Comparison of ENCODE assay signal across 9 cellular contexts in the genomic region with DNA sequence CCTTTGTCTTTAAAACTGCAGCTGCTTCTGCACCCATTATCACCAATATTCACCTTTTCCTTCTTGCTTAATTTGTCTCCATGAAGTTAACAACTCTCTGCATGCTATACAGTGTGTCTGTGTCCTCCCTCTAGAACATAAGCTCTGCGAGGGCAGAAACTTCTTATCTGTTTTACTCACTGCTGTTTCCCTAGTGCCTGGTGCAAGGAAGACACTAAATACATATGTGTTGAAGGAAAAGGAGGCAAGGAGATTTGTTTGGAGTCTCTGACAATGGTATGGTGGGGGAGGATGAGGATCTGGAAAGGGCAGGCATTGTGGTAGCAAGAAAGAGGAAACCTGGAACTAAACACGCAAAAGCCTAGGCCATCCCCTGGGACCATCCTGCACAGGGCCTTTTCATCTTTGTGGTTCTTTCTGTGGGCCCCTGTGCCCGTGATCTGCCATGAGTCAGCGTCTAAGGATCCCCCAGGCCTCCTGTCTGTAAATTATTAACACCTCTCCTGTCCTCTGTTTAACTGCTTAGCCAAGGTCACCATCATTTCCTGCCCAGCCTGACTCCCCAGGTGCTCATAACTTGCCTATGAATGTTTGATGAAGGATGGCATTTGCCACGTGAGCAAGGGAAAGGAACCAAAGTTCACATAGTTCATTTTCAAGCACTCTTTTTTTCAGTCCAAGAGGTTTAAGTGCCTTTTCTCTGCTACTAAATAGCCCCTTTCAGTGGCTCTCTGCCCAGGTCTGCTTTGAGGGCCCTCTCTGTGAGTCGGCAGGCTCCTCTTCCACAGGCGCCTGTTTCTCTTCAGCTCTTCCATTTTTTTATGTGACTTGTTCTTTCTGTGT.
DNase-seq lines count a peak whose midpoint lies in the region; ATAC-seq and TF ChIP-seq lines count a peak whose summit lies in the region.
"Had no signal": no experiment of that assay in that cellular context is flagged by ENCODE, and none has a peak within 500 bp of the region (broad histone marks: within the 10 kb centered on the region; RNA-seq: fewer than 3 reads in every experiment).

No MANE protein-coding gene starts in this region.

- H3K4me3 ChIP-seq in stomach = no peak overlapping the region

- H3K36me3 ChIP-seq in stomach = no peaks in the 10 kb centered on the region

- peaks cover 26% of the 10 kb centered on the region for H3K4me1 Mint-ChIP-seq in brain
- H3K4me1 Mint-ChIP-seq: naive B cell had no signal

- H3K4me3 Mint-ChIP-seq in brain = no peak overlapping the region
- H3K4me3 Mint-ChIP-seq: naive B cell had no signal

- H3K36me3 Mint-ChIP-seq in brain = no peaks in the 10 kb centered on the region
- H3K36me3 Mint-ChIP-seq: naive B cell had no signal

- H3K27me3 ChIP-seq in stomach = no peaks in the 10 kb centered on the region

- TF ChIP-seq CTCF in 22Rv1 (IDR thresholded peaks at IDR 0.05) (no peak), brain (conservative IDR thresholded peaks at IDR 0.05) (no peak), stomach (IDR thresholded peaks at IDR 0.05) (no peak)

- peak; percentile 78 for DNase-seq in stomach
- no peak for DNase-seq in inferior parietal cortex (ENCODE audit: extremely low spot score)
- no peak for DNase-seq in HUDEP-2 (lab: John Stamatoyannopoulos, UW; ENCODE audit: unreplicated experiment in 76 of 76)
- DNase-seq: naive B cell had no signal

- peaks cover 0 to 8% (median 0%) of the 10 kb centered on the region in 5 experiments for H3K9me3 Mint-ChIP-seq in brain

- no peak for TF ChIP-seq EP300 in stomach (IDR thresholded peaks at IDR 0.05)

- peak overlapping the region; percentile 40 for H3K27ac ChIP-seq in 22Rv1
- H3K27ac ChIP-seq in stomach = peak overlapping the region; percentile 20 to 79 (median 66)

- WGBS in stomach, 5 donors = 32 to 51% (median 40%) methylated on average over 7 of the region's 7 CpGs

- peaks cover 9% of the 10 kb centered on the region for H3K27me3 Mint-ChIP-seq in brain

- H3K27ac Mint-ChIP-seq in brain = peak overlapping the region in 4 of 5 experiments; percentile 50 to 95 (median 90)
- H3K27ac Mint-ChIP-seq: naive B cell had no signal

- no peak for TF ChIP-seq POLR2A in stomach (IDR thresholded peaks at IDR 0.05)

- intact Hi-C loops in stomach (cut with DNase I; ENCODE audit: low total_unique reads) = no loop called here

- peak; percentile 89 for ATAC-seq in GM19452 (IDR thresholded peaks at IDR 0.05; ENCODE audit: unreplicated experiment)
- ATAC-seq in HG03521 (IDR thresholded peaks at IDR 0.05; ENCODE audit: unreplicated experiment) = peak; percentile 55
- no peak for ATAC-seq in HG02852 (IDR thresholded peaks at IDR 0.05; ENCODE audit: unreplicated experiment)

- peaks cover 12 to 33% (median 21%) of the 10 kb centered on the region in 4 donors for H3K4me1 ChIP-seq in stomach

- H3K9me3 ChIP-seq in stomach = no peaks in the 10 kb centered on the region
